ENCODE assay signal across 8 cellular contexts in genomic region chr2:69714539-69715220, GRCh38. TPM values are rescaled to one million over a fixed set of nuclear protein-coding genes. Genes with fewer than 3 reads are reported as not detected.
DNase-seq lines count a peak whose midpoint lies in the region; ATAC-seq and TF ChIP-seq lines count a peak whose summit lies in the region.
"Not testable (repeated sequence)": the region's sequence is repeated elsewhere in the genome, so short reads cannot be mapped to it uniquely, and the experiment has no call there.

No MANE protein-coding gene starts in this region.

- not testable (repeated sequence) for H2AFZ ChIP-seq in Karpas-422 (ENCODE audit: low read length)
- H2AFZ ChIP-seq in PC-3 (ENCODE audit: low read length) = 0 out of 2 replicates have a peak overlapping the region, but pooled peaks have one; percentile 52

- CTCF ChIA-PET in Caco-2 (lab: Charles Lee) = interaction anchor here (0.7 to 1.5 kb wide), 3 partner anchors 10 to 84 kb away, joined by 3 to 4 read pairs (median 3); no protein-coding TSS in a partner anchor
- CTCF ChIA-PET in PC-3 (lab: Charles Lee) = interaction anchor here (0.5 kb wide), 1 partner anchor 333 kb away, joined by 6 read pairs; no protein-coding TSS in a partner anchor

- H3K9me3 ChIP-seq in Caco-2; Karpas-422 (ENCODE audit: low read length); PC-3 (ENCODE audit: low read length); endodermal cell (ENCODE audit: control insufficient read depth, low read length): not testable (repeated sequence)

- H4K20me1 ChIP-seq in Karpas-422 (ENCODE audit: insufficient read depth, low read depth, low read length); PC-3 (ENCODE audit: low read length): not testable (repeated sequence)

- H3K36me3 ChIP-seq in Caco-2 (ENCODE audit: control insufficient read depth, insufficient read depth, low read length); Karpas-422 (ENCODE audit: insufficient read depth, low read length); PC-3 (ENCODE audit: low read depth, low read length); endodermal cell (ENCODE audit: control insufficient read depth, insufficient read depth, low read length): not testable (repeated sequence)

- H3K4me1 ChIP-seq in Caco-2; Karpas-422 (ENCODE audit: low read length); endodermal cell (ENCODE audit: control insufficient read depth, insufficient read depth, low read length): not testable (repeated sequence)
- peaks cover 16% of the 10 kb centered on the region for H3K4me1 ChIP-seq in PC-3 (ENCODE audit: insufficient read depth, low read length)

- BruUV-seq in Caco-2 (replicated peaks; lab: Mats Ljungman, UMichigan); PC-3 (replicated peaks; lab: Mats Ljungman, UMichigan): not testable (repeated sequence)

- H3K9me2 ChIP-seq in Karpas-422 (replicated peaks; ENCODE audit: insufficient read depth, low read length); PC-3 (replicated peaks; ENCODE audit: low read length): not testable (repeated sequence)

- not testable (repeated sequence) for H3K36me3 Mint-ChIP-seq in Caco-2 (ENCODE audit: insufficient read depth, unreplicated experiment); endodermal cell (ENCODE audit: low read depth); memory B cell

- TF ChIP-seq CTCF in Caco-2 (IDR thresholded peaks at IDR 0.05; ENCODE audit: insufficient read depth in 1 of 2, low read depth in 1 of 2, low read length in 1 of 2, severe bottlenecking in 1 of 2, unreplicated experiment in 1 of 2) (peak; percentile 70 to 82), PC-3 (conservative IDR thresholded peaks at IDR 0.05; ENCODE audit: low read depth, low read length) (peak; percentile 85), endodermal cell (conservative IDR thresholded peaks at IDR 0.05) (peak; percentile 95)

- ATAC-seq in GM21367 (IDR thresholded peaks at IDR 0.05; ENCODE audit: unreplicated experiment) (peak; percentile 59), PC-3 (peak; percentile 86), memory B cell (ENCODE audit: low read depth) (peak; percentile 92)

- not testable (repeated sequence) for H3K9ac ChIP-seq in Karpas-422 (ENCODE audit: low read length); PC-3 (ENCODE audit: low read length); endodermal cell (ENCODE audit: extremely low read depth, low read length, poor library complexity, severe bottlenecking)

- not testable (repeated sequence) for H3K27me3 ChIP-seq in Caco-2 (replicated peaks; ENCODE audit: control insufficient read depth, insufficient read depth, low read length); Karpas-422 (ENCODE audit: low read length); PC-3 (ENCODE audit: low read length); endodermal cell (ENCODE audit: control insufficient read depth, insufficient read depth, low read length, poor library complexity, severe bottlenecking)

- H3K27me3 Mint-ChIP-seq in Caco-2 (ENCODE audit: insufficient read depth, unreplicated experiment); endodermal cell (ENCODE audit: insufficient read depth): not testable (repeated sequence)
- H3K27me3 Mint-ChIP-seq in memory B cell = peaks cover 27% of the 10 kb centered on the region

- WGBS in endodermal cell (ENCODE audit: insufficient coverage in 1 of 2, insufficient read length in 1 of 2), 2 experiments = 45 to 57% methylated on average over 6 to 9 of the region's 9 CpGs

- intact Hi-C loops in Caco-2 (cut with micrococcal nuclease; ENCODE audit: unreplicated experiment) (loop anchor here (1.0 kb wide), 2 partner anchors 71 to 155 kb away; partner anchors contain the start of gene AAK1), PC-3 (cut with micrococcal nuclease) (loop anchor here (1.0 kb wide), 2 partner anchors 70 to 155 kb away; no protein-coding TSS in a partner anchor)

- H3K4me3 Mint-ChIP-seq in Caco-2 (ENCODE audit: unreplicated experiment); endodermal cell; memory B cell: not testable (repeated sequence)

- not testable (repeated sequence) for H3K27ac Mint-ChIP-seq in Caco-2 (ENCODE audit: unreplicated experiment); endodermal cell; memory B cell

- not testable (repeated sequence) for H3K27ac ChIP-seq in Karpas-422 (ENCODE audit: low read length); PC-3 (ENCODE audit: low read length); endodermal cell (ENCODE audit: low read depth, low read length)

- H3K4me3 ChIP-seq in Caco-2 (ENCODE audit: low read depth, low read length); Karpas-422 (ENCODE audit: low read length); PC-3 (ENCODE audit: low read length); endodermal cell (ENCODE audit: low read length): not testable (repeated sequence)

- not testable (repeated sequence) for H3K4me1 Mint-ChIP-seq in Caco-2 (ENCODE audit: low read depth, unreplicated experiment); memory B cell
- peaks cover 11% of the 10 kb centered on the region for H3K4me1 Mint-ChIP-seq in endodermal cell

- H3K4me2 ChIP-seq in Karpas-422 (ENCODE audit: low read depth, low read length, poor library complexity, severe bottlenecking) = not testable (repeated sequence)
- H3K4me2 ChIP-seq in PC-3 (ENCODE audit: low read length) = peak overlapping the region; percentile 56

- not testable (repeated sequence) for H3K79me2 ChIP-seq in Karpas-422 (ENCODE audit: low read length); PC-3 (ENCODE audit: low read length)

- not testable (repeated sequence) for H3K9me3 Mint-ChIP-seq in Caco-2 (ENCODE audit: unreplicated experiment); endodermal cell; memory B cell

- DNase-seq in Caco-2 (peak; percentile 86 to 90), Karpas-422 (peak; percentile 97), PC-3 (peak; percentile 91), endodermal cell (peak; percentile 97), memory B cell (ENCODE audit: low spot score in 2 of 2) (peak; percentile 81 to 86)
- DNase-seq in activated CD8-positive, alpha-beta memory T cell treated with anti-CD3 and anti-CD28 coated beads, Interleukin-2, amount 50 U/mL, for 24 hours (ENCODE audit: extremely low read depth) = peak; percentile 72
- DNase-seq in stimulated activated CD8-positive, alpha-beta memory T cell treated with anti-CD3 and anti-CD28 coated beads, Interleukin-15, amount 100 ng/mL, for 4 hours (ENCODE audit: low read depth in 2 of 2) = peak; percentile 57 to 79

- POLR2A ChIA-PET in Caco-2 (lab: Charles Lee); PC-3 (lab: Charles Lee; ENCODE audit: unreplicated experiment): not testable (repeated sequence)

- H3F3A ChIP-seq in PC-3 (ENCODE audit: low read length, unreplicated experiment) = not testable (repeated sequence)

RNA-seq across cellular contexts. Expression of gene ANXA4, which starts 27.3 kb away (rescaled TPM):
- total RNA-seq in Caco-2 (2022) (90.8 and 92.0 TPM in 2 replicates), PC-3 (2014; rRNA removed) (43.3 and 51.1 TPM in 2 replicates), endodermal cell (10 to 100 TPM; 18.0 to 21.4 TPM)
- 1.1 and 2.4 TPM in 2 replicates for total RNA-seq in Karpas-422 (2014; rRNA removed; shearing (Covaris generic); ENCODE audit: low replicate concordance)
- 11.0 TPM for polyA plus RNA-seq in endodermal cell (2013, experiment 1 of 2)
- polyA plus RNA-seq in endodermal cell (2013, experiment 2 of 2) = 11.1 TPM
